11 cellular contexts compared by ENCODE assay signal in genomic region chr11:67619683-67620617, GRCh38. TPM values are rescaled to one million over a fixed set of nuclear protein-coding genes. Genes with fewer than 3 reads are reported as not detected.
DNase-seq lines count a peak whose midpoint lies in the region; ATAC-seq and TF ChIP-seq lines count a peak whose summit lies in the region.
"Not testable (repeated sequence)": the region's sequence is repeated elsewhere in the genome, so short reads cannot be mapped to it uniquely, and the experiment has no call there.
"Had no signal": no experiment of that assay in that cellular context is flagged by ENCODE, and none has a peak within 500 bp of the region (broad histone marks: within the 10 kb centered on the region; RNA-seq: fewer than 3 reads in every experiment).

No MANE protein-coding gene starts in this region.

- not testable (repeated sequence) for TF ChIP-seq CTCF in 22Rv1 (IDR thresholded peaks at IDR 0.05); mesothelial cell of epicardium (IDR thresholded peaks at IDR 0.05; ENCODE audit: unreplicated experiment)
- peak; percentile 26 for TF ChIP-seq CTCF in endodermal cell (conservative IDR thresholded peaks at IDR 0.05)

- H3K79me2 ChIP-seq in trophoblast cell (ENCODE audit: control insufficient read depth, insufficient read depth, low read length, poor library complexity) = not testable (repeated sequence)

- peak overlapping the region; percentile 78 for H3K4me2 ChIP-seq in trophoblast cell (ENCODE audit: low read length)

- H3K4me3 ChIP-seq in H7 (ENCODE audit: insufficient read depth, low read depth, low read length) (peak overlapping the region; percentile 67), endodermal cell (ENCODE audit: low read length) (peak overlapping the region; percentile 95), iPS-15b (ENCODE audit: low read depth, low read length) (peak overlapping the region; percentile 77), trophoblast cell (ENCODE audit: low read depth, low read length) (peak overlapping the region; percentile 47)

- H3K79me1 ChIP-seq in trophoblast cell (ENCODE audit: low read length) = not testable (repeated sequence)

- H3K27ac ChIP-seq in 22Rv1 = peak overlapping the region; percentile 50
- not testable (repeated sequence) for H3K27ac ChIP-seq in endodermal cell (ENCODE audit: low read depth, low read length); trophoblast cell (ENCODE audit: low read depth, low read length)

- POLR2A ChIA-PET in activated CD8-positive, alpha-beta T cell treated with anti-CD3 and anti-CD28 coated beads, Interleukin-2, amount 10 ng/mL, durations not matched to agents 7 days and 5 days (lab: Charles Lee) = interaction anchor here (1.3 kb wide), 1 partner anchor 9 kb away, joined by 3 read pairs; no protein-coding TSS in a partner anchor

- not testable (repeated sequence) for H2BK5ac ChIP-seq in trophoblast cell (ENCODE audit: low read depth, low read length, poor library complexity)

- H3K27ac Mint-ChIP-seq in activated CD8-positive, alpha-beta T cell treated with anti-CD3 and anti-CD28 coated beads, Interleukin-2, amount 10 ng/mL, durations not matched to agents 7 days and 5 days = peak overlapping the region; percentile 25
- peak overlapping the region; percentile 92 for H3K27ac Mint-ChIP-seq in endodermal cell
- peak overlapping the region; percentile 84 for H3K27ac Mint-ChIP-seq in mesothelial cell of epicardium

- H3K9me3 Mint-ChIP-seq in activated CD8-positive, alpha-beta T cell treated with anti-CD3 and anti-CD28 coated beads, Interleukin-2, amount 10 ng/mL, durations not matched to agents 7 days and 5 days (ENCODE audit: insufficient read depth); mesothelial cell of epicardium: not testable (repeated sequence)
- peaks cover 10% of the 10 kb centered on the region for H3K9me3 Mint-ChIP-seq in endodermal cell

- not testable (repeated sequence) for H2BK120ac ChIP-seq in trophoblast cell (ENCODE audit: insufficient read depth, low read length, poor library complexity)

- 8 to 23% methylated on average over 11 to 33 of the region's 33 CpGs for WGBS in endodermal cell (ENCODE audit: insufficient coverage in 1 of 2, insufficient read length in 1 of 2), 2 experiments
- no CpG with 5 or more reads among the region's 33 CpGs for WGBS in trophoblast cell (ENCODE audit: extremely low coverage, insufficient coverage, insufficient read length)

- CTCF ChIA-PET in activated CD8-positive, alpha-beta T cell treated with anti-CD3 and anti-CD28 coated beads, Interleukin-2, amount 10 ng/mL, durations not matched to agents 7 days and 5 days (lab: Charles Lee) = interaction anchor here (1.9 kb wide), 1 partner anchor 9 kb away, joined by 9 read pairs; the partner anchor contains the start of gene NUDT8

- not testable (repeated sequence) for DNase-seq in H7; activated CD8-positive, alpha-beta T cell treated with anti-CD3 and anti-CD28 coated beads, Interleukin-2, amount 10 ng/mL, durations not matched to agents 7 days and 5 days; mesothelial cell of epicardium (ENCODE audit: low spot score in 2 of 2, unreplicated experiment in 2 of 2); trophoblast cell
- DNase-seq in NCI-H526 treated with DMSO at 0.1 percent for 48 hours (lab: John Stamatoyannopoulos, UW) = peak; percentile 52
- peak; percentile 92 for DNase-seq in endodermal cell

- not testable (repeated sequence) for H3K36me3 Mint-ChIP-seq in activated CD8-positive, alpha-beta T cell treated with anti-CD3 and anti-CD28 coated beads, Interleukin-2, amount 10 ng/mL, durations not matched to agents 7 days and 5 days (ENCODE audit: low read depth); endodermal cell (ENCODE audit: low read depth); mesothelial cell of epicardium

- H3K4me1 Mint-ChIP-seq in activated CD8-positive, alpha-beta T cell treated with anti-CD3 and anti-CD28 coated beads, Interleukin-2, amount 10 ng/mL, durations not matched to agents 7 days and 5 days (ENCODE audit: low read depth) = peaks cover 21% of the 10 kb centered on the region
- peaks cover 40% of the 10 kb centered on the region for H3K4me1 Mint-ChIP-seq in endodermal cell
- H3K4me1 Mint-ChIP-seq in mesothelial cell of epicardium = peaks cover 30% of the 10 kb centered on the region

- not testable (repeated sequence) for H3K18ac ChIP-seq in trophoblast cell (ENCODE audit: low read length)

- H3K4me1 ChIP-seq in endodermal cell (ENCODE audit: control insufficient read depth, insufficient read depth, low read length); trophoblast cell (ENCODE audit: control insufficient read depth in 1 of 2, insufficient read depth in 2 of 2, low read length in 2 of 2): not testable (repeated sequence)
- H3K4me1 ChIP-seq in iPS-15b (ENCODE audit: control insufficient read depth, insufficient read depth, low read length) = peaks cover 14% of the 10 kb centered on the region

- not testable (repeated sequence) for H3K4me3 Mint-ChIP-seq in activated CD8-positive, alpha-beta T cell treated with anti-CD3 and anti-CD28 coated beads, Interleukin-2, amount 10 ng/mL, durations not matched to agents 7 days and 5 days
- peak overlapping the region; percentile 83 for H3K4me3 Mint-ChIP-seq in endodermal cell
- peak overlapping the region; percentile 85 for H3K4me3 Mint-ChIP-seq in mesothelial cell of epicardium

- H3K9ac ChIP-seq in endodermal cell (ENCODE audit: extremely low read depth, low read length, poor library complexity, severe bottlenecking) (peak overlapping the region; percentile 70), iPS-15b (ENCODE audit: low read depth, low read length) (peak overlapping the region; percentile 48)
- not testable (repeated sequence) for H3K9ac ChIP-seq in trophoblast cell (ENCODE audit: low read length)

- H3K27me3 ChIP-seq in H7 (ENCODE audit: control insufficient read depth, insufficient read depth, low read length); endodermal cell (ENCODE audit: control insufficient read depth, insufficient read depth, low read length, poor library complexity, severe bottlenecking); iPS-15b (ENCODE audit: control insufficient read depth, insufficient read depth, low read length); trophoblast cell (ENCODE audit: insufficient read depth, low read length): not testable (repeated sequence)

- H3K36me3 ChIP-seq in H7 (replicated peaks; ENCODE audit: control insufficient read depth, insufficient read depth, low read length); endodermal cell (ENCODE audit: control insufficient read depth, insufficient read depth, low read length); iPS-15b (ENCODE audit: control insufficient read depth, insufficient read depth, low read length); trophoblast cell (ENCODE audit: control insufficient read depth in 1 of 2, insufficient read depth in 2 of 2, low read length in 2 of 2): not testable (repeated sequence)

- H3K9me3 ChIP-seq in endodermal cell (ENCODE audit: control insufficient read depth, low read length); iPS-15b (ENCODE audit: control insufficient read depth, insufficient read depth, low read length); trophoblast cell (ENCODE audit: insufficient read depth, low read depth, low read length): not testable (repeated sequence)

- H3K14ac ChIP-seq in trophoblast cell (ENCODE audit: low read length) = peak overlapping the region; percentile 40

- peak overlapping the region; percentile 35 for H4K91ac ChIP-seq in trophoblast cell (ENCODE audit: low read depth, low read length)

- H3K23ac ChIP-seq in trophoblast cell (ENCODE audit: low read length) = not testable (repeated sequence)

- not testable (repeated sequence) for H2AK5ac ChIP-seq in trophoblast cell (ENCODE audit: low read length)

- not testable (repeated sequence) for ATAC-seq in activated CD8-positive, alpha-beta T cell treated with anti-CD3 and anti-CD28 coated beads, Interleukin-2, amount 10 ng/mL, durations not matched to agents 7 days and 5 days

- H2BK12ac ChIP-seq in trophoblast cell (ENCODE audit: low read length) = not testable (repeated sequence)

- not testable (repeated sequence) for H3K27me3 Mint-ChIP-seq in activated CD8-positive, alpha-beta T cell treated with anti-CD3 and anti-CD28 coated beads, Interleukin-2, amount 10 ng/mL, durations not matched to agents 7 days and 5 days (ENCODE audit: low read depth); endodermal cell (ENCODE audit: insufficient read depth)
- peaks cover 16% of the 10 kb centered on the region for H3K27me3 Mint-ChIP-seq in mesothelial cell of epicardium (ENCODE audit: low read depth)

- not testable (repeated sequence) for H4K12ac ChIP-seq in trophoblast cell (ENCODE audit: low read depth, low read length)

- peak overlapping the region; percentile 6 for H2AFZ ChIP-seq in trophoblast cell (ENCODE audit: insufficient read depth, low read length, poor library complexity)

- not testable (repeated sequence) for H3K4ac ChIP-seq in trophoblast cell (ENCODE audit: low read depth, low read length)

- not testable (repeated sequence) for H4K8ac ChIP-seq in trophoblast cell (ENCODE audit: low read depth, low read length)

RNA-seq across cellular contexts. Expression of gene NUDT8, which starts 9.8 kb away (rescaled TPM):
- 8.1 and 8.7 TPM in 2 replicates for total RNA-seq in H7 (2014; rRNA removed; shearing (Covaris generic))
- 10 to 100 TPM; 18.6 to 20.1 TPM for total RNA-seq in activated CD8-positive, alpha-beta T cell treated with anti-CD3 and anti-CD28 coated beads, Interleukin-2, amount 10 ng/mL, durations not matched to agents 7 days and 5 days
- total RNA-seq in endodermal cell (10 to 100 TPM in 1 of 2 donors, 1 to 10 TPM in 1; 9.5 to 13.1 TPM), mesothelial cell of epicardium (5.0 to 6.2 TPM (median 5.6 TPM) in 3 replicates)
- polyA plus RNA-seq in endodermal cell (2013, experiment 1 of 2) = 13.6 TPM
- polyA plus RNA-seq in endodermal cell (2013, experiment 2 of 2) = 13.4 TPM
- 7.4 and 7.6 TPM in 2 replicates for polyA plus RNA-seq in trophoblast cell (2013)

RNA-seq across cellular contexts. Expression of gene NDUFV1, which starts 13.2 kb away (rescaled TPM):
- total RNA-seq in H7 (2014; rRNA removed; shearing (Covaris generic)) = 302 and 350 TPM in 2 replicates
- 100 to 1,000 TPM; 250 to 258 TPM for total RNA-seq in activated CD8-positive, alpha-beta T cell treated with anti-CD3 and anti-CD28 coated beads, Interleukin-2, amount 10 ng/mL, durations not matched to agents 7 days and 5 days
- 100 to 1,000 TPM; 135 to 160 TPM for total RNA-seq in endodermal cell
- 138 TPM for polyA plus RNA-seq in endodermal cell (2013, experiment 1 of 2)
- 109 TPM for polyA plus RNA-seq in endodermal cell (2013, experiment 2 of 2)
- 179 to 187 TPM (median 180 TPM) in 3 replicates for total RNA-seq in mesothelial cell of epicardium
- 61.7 and 64.8 TPM in 2 replicates for polyA plus RNA-seq in trophoblast cell (2013)

RNA-seq across cellular contexts. Expression of gene TBX10, which starts 19.6 kb away (rescaled TPM):
- 0.07 TPM in 1 of 2 replicates, not detected in the other for total RNA-seq in H7 (2014; rRNA removed; shearing (Covaris generic))
- not detected for total RNA-seq in activated CD8-positive, alpha-beta T cell treated with anti-CD3 and anti-CD28 coated beads, Interleukin-2, amount 10 ng/mL, durations not matched to agents 7 days and 5 days
- total RNA-seq in endodermal cell = not detected
- 1.7 TPM for polyA plus RNA-seq in endodermal cell (2013, experiment 1 of 2)
- polyA plus RNA-seq in endodermal cell (2013, experiment 2 of 2) = 1.7 TPM
- not detected in 3 replicates for total RNA-seq in mesothelial cell of epicardium
- not detected in 2 replicates for polyA plus RNA-seq in trophoblast cell (2013)
- total RNA-seq: CD4-positive, alpha-beta memory T cell; M059J had no signal
- polyA plus RNA-seq: BJ; CD4-positive, alpha-beta memory T cell had no signal

RNA-seq across cellular contexts. Expression of gene ACY3, which starts 30.6 kb away (rescaled TPM):
- total RNA-seq in H7 (2014; rRNA removed; shearing (Covaris generic)) = not detected in 2 replicates
- under 1 TPM; 0.61 to 0.73 TPM for total RNA-seq in activated CD8-positive, alpha-beta T cell treated with anti-CD3 and anti-CD28 coated beads, Interleukin-2, amount 10 ng/mL, durations not matched to agents 7 days and 5 days
- total RNA-seq in endodermal cell (under 1 TPM; 0.20 to 0.71 TPM), mesothelial cell of epicardium (not detected in 3 replicates)
- polyA plus RNA-seq in endodermal cell (2013, experiment 1 of 2) = not detected
- not detected for polyA plus RNA-seq in endodermal cell (2013, experiment 2 of 2)
- not detected in 2 replicates for polyA plus RNA-seq in trophoblast cell (2013)
- total RNA-seq: CD4-positive, alpha-beta memory T cell had no signal
- polyA plus RNA-seq: BJ had no signal

RNA-seq across cellular contexts. Expression of gene GSTP1, which starts 36.3 kb away (rescaled TPM):
- total RNA-seq in H7 (2014; rRNA removed; shearing (Covaris generic)) = 2,691 and 2,979 TPM in 2 replicates
- total RNA-seq in activated CD8-positive, alpha-beta T cell treated with anti-CD3 and anti-CD28 coated beads, Interleukin-2, amount 10 ng/mL, durations not matched to agents 7 days and 5 days = 100 to 1,000 TPM; 330 to 337 TPM
- total RNA-seq in endodermal cell (1,000 to 10,000 TPM; 1,359 to 1,473 TPM), mesothelial cell of epicardium (875 to 906 TPM (median 905 TPM) in 3 replicates)
- polyA plus RNA-seq in endodermal cell (2013, experiment 1 of 2) = 860 TPM
- polyA plus RNA-seq in endodermal cell (2013, experiment 2 of 2) = 803 TPM
- 1,111 and 1,164 TPM in 2 replicates for polyA plus RNA-seq in trophoblast cell (2013)

Comparison
In these comparisons a context has a peak if more than half of its experiments do, and no peak if none do; other contexts are left out.
1. H3K27ac Mint-ChIP-seq: peak in every context shown above with its lines; median percentile 92 in endodermal cell; 84 in mesothelial cell of epicardium; 25 in activated CD8-positive, alpha-beta T cell treated with anti-CD3 and anti-CD28 coated beads, Interleukin-2, amount 10 ng/mL, durations not matched to agents 7 days and 5 days.